In the genomic region with DNA sequence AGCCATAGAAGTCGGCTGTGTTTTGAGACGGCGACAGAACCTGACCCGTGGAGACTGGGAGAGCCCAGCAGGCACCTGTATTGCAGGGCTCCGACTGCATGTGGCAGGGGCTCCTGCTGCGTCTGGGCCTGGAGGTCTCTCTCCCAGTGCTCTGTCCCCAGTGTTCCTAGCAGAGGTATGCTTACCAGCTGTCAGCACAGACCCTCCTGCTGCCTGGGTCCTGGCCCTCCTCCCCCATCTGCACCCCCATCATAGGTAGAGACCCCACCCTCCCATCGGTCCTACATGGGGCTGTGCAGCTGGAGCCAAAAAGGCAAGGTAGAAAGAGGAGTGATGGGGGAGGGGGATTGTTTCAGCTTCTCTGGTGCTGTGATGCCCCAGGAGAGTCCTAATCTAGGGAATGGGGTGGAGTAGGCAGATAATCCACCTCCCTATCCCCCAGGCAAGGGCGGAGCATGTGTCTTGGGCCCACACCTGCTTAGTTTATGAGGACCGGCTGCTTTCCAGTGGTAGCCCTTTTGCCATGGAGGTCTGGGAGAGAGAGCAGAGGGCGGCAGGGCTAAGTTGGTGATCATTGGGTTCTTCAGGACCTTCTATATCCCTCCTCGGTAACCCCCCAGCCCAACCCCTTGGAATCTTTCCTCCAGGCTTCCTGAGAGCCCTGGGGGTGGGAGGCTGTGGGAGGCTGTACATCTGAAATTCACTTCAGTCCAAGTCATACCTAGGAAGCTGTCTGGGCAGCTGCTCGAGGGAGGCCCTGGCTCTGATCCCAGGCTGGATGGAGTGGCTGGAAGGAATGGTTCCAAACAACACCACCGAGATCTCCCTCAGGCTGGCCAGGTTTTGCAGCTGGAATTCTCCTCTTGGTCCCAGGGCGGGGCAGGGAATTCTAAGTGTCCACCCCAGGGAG, we compare ENCODE assay signal across 13 cellular contexts. TPM values are rescaled to one million over a fixed set of nuclear protein-coding genes. Genes with fewer than 3 reads are reported as not detected.
A peak's percentile ranks its signal among the peaks of the same experiment; 100 is the strongest.
DNase-seq lines count a peak whose midpoint lies in the region; ATAC-seq and TF ChIP-seq lines count a peak whose summit lies in the region.
"Had no signal": no experiment of that assay in that cellular context is flagged by ENCODE, and none has a peak within 500 bp of the region (broad histone marks: within the 10 kb centered on the region; RNA-seq: fewer than 3 reads in every experiment).

No MANE protein-coding gene starts in this region.

- CTCF ChIA-PET in activated CD8-positive, alpha-beta T cell treated with anti-CD3 and anti-CD28 coated beads for 36 hours (lab: Charles Lee) = interaction anchor here (1.2 kb wide), 1 partner anchor 69 kb away, joined by 3 read pairs; no protein-coding TSS in a partner anchor

- no peak for ATAC-seq in HG03432 (IDR thresholded peaks at IDR 0.05; ENCODE audit: unreplicated experiment)
- no peak for ATAC-seq in activated CD8-positive, alpha-beta T cell treated with anti-CD3 and anti-CD28 coated beads for 36 hours
- no peak for ATAC-seq in activated T-cell treated with anti-CD3 and anti-CD28 coated beads, Interleukin-2, amount 50 U/mL, for 72 hours (replicated peaks in 1 of 2)
- ATAC-seq: stimulated activated naive CD8-positive, alpha-beta T cell treated with anti-CD3 and anti-CD28 coated beads, Interleukin-15, Interleukin-2, amounts not matched to agents 100 U/mL and 50 U/mL, for 24 hours had no signal

- H3K9me3 Mint-ChIP-seq in chondrocyte (ENCODE audit: low read depth) = no peaks in the 10 kb centered on the region
- no peaks in the 10 kb centered on the region for H3K9me3 Mint-ChIP-seq in activated CD8-positive, alpha-beta T cell treated with anti-CD3 and anti-CD28 coated beads for 36 hours
- H3K9me3 Mint-ChIP-seq in activated T-cell treated with anti-CD3 and anti-CD28 coated beads, Interleukin-2, amount 50 U/mL, for 72 hours = no peaks in the 10 kb centered on the region
- H3K9me3 Mint-ChIP-seq: activated T-cell treated with anti-CD3 and anti-CD28 coated beads, Interleukin-2, amount 50 U/mL, for 24 hours; CD4-positive, CD25-positive, alpha-beta regulatory T cell had no signal

- no peaks in the 10 kb centered on the region for H3K36me3 Mint-ChIP-seq in chondrocyte (ENCODE audit: low read depth)
- H3K36me3 Mint-ChIP-seq in activated CD8-positive, alpha-beta T cell treated with anti-CD3 and anti-CD28 coated beads for 36 hours (ENCODE audit: low read depth) = no peaks in the 10 kb centered on the region
- H3K36me3 Mint-ChIP-seq in activated T-cell treated with anti-CD3 and anti-CD28 coated beads, Interleukin-2, amount 50 U/mL, for 72 hours (ENCODE audit: insufficient read depth in 2 of 2) = no peaks in the 10 kb centered on the region
- H3K36me3 Mint-ChIP-seq: CD4-positive, CD25-positive, alpha-beta regulatory T cell had no signal

- no peak for TF ChIP-seq CTCF in chondrocyte (IDR thresholded peaks at IDR 0.05)
- TF ChIP-seq CTCF in activated CD8-positive, alpha-beta T cell treated with anti-CD3 and anti-CD28 coated beads for 36 hours (IDR thresholded peaks at IDR 0.05) = no peak

- no peaks in the 10 kb centered on the region for H3K27me3 Mint-ChIP-seq in chondrocyte (ENCODE audit: low read depth)
- peaks cover 13% of the 10 kb centered on the region for H3K27me3 Mint-ChIP-seq in activated CD8-positive, alpha-beta T cell treated with anti-CD3 and anti-CD28 coated beads for 36 hours
- peaks cover 13% of the 10 kb centered on the region for H3K27me3 Mint-ChIP-seq in activated T-cell treated with anti-CD3 and anti-CD28 coated beads, Interleukin-2, amount 50 U/mL, for 72 hours (ENCODE audit: low read depth)

- DNase-seq in GM03348 (ENCODE audit: low spot score) = peak; percentile 79
- DNase-seq in NCI-H446 treated with DMSO at 0.1 percent for 48 hours (lab: John Stamatoyannopoulos, UW) = peak; percentile 30
- no peak for DNase-seq in chondrocyte (ENCODE audit: low spot score)
- DNase-seq in occipital lobe (lab: John Stamatoyannopoulos, UW) = peak; percentile 44
- DNase-seq in amygdala (lab: John Stamatoyannopoulos, UW) = no peak
- DNase-seq in activated CD8-positive, alpha-beta T cell treated with anti-CD3 and anti-CD28 coated beads for 36 hours = no peak
- DNase-seq in activated T-cell treated with anti-CD3 and anti-CD28 coated beads, Interleukin-2, amount 50 U/mL, for 72 hours = no peak
- DNase-seq: activated T-cell treated with anti-CD3 and anti-CD28 coated beads, Interleukin-2, amount 50 U/mL, for 24 hours; CD4-positive, CD25-positive, alpha-beta regulatory T cell; cerebellar nuclear complex; stimulated activated CD4-positive, alpha-beta T cell treated with anti-CD3 and anti-CD28 coated beads, Interleukin-2, amount 100 ng/mL, for 48 hours; stimulated activated naive CD8-positive, alpha-beta T cell treated with anti-CD3 and anti-CD28 coated beads, Interleukin-15, Interleukin-2, amounts not matched to agents 100 U/mL and 50 U/mL, for 24 hours had no signal

- H3K4me1 Mint-ChIP-seq in chondrocyte (ENCODE audit: low read depth) = peaks cover 12% of the 10 kb centered on the region
- H3K4me1 Mint-ChIP-seq in activated CD8-positive, alpha-beta T cell treated with anti-CD3 and anti-CD28 coated beads for 36 hours (ENCODE audit: low read depth) = peaks cover 12% of the 10 kb centered on the region
- H3K4me1 Mint-ChIP-seq in activated T-cell treated with anti-CD3 and anti-CD28 coated beads, Interleukin-2, amount 50 U/mL, for 72 hours (ENCODE audit: low read depth) = peaks cover 14% of the 10 kb centered on the region

- intact Hi-C loops in activated CD8-positive, alpha-beta T cell treated with anti-CD3 and anti-CD28 coated beads for 36 hours (cut with micrococcal nuclease) = no loop called here

- H3K4me3 Mint-ChIP-seq in chondrocyte (ENCODE audit: unreplicated experiment) = no peak overlapping the region
- H3K4me3 Mint-ChIP-seq in activated CD8-positive, alpha-beta T cell treated with anti-CD3 and anti-CD28 coated beads for 36 hours = no peak overlapping the region
- no peak overlapping the region for H3K4me3 Mint-ChIP-seq in activated T-cell treated with anti-CD3 and anti-CD28 coated beads, Interleukin-2, amount 50 U/mL, for 72 hours
- H3K4me3 Mint-ChIP-seq: activated T-cell treated with anti-CD3 and anti-CD28 coated beads, Interleukin-2, amount 50 U/mL, for 24 hours; CD4-positive, CD25-positive, alpha-beta regulatory T cell had no signal

- H3K27ac Mint-ChIP-seq in chondrocyte (ENCODE audit: unreplicated experiment) = peak overlapping the region; percentile 68
- no peak overlapping the region for H3K27ac Mint-ChIP-seq in activated CD8-positive, alpha-beta T cell treated with anti-CD3 and anti-CD28 coated beads for 36 hours
- no peak overlapping the region for H3K27ac Mint-ChIP-seq in activated T-cell treated with anti-CD3 and anti-CD28 coated beads, Interleukin-2, amount 50 U/mL, for 72 hours
- H3K27ac Mint-ChIP-seq: activated T-cell treated with anti-CD3 and anti-CD28 coated beads, Interleukin-2, amount 50 U/mL, for 24 hours; CD4-positive, CD25-positive, alpha-beta regulatory T cell had no signal

- POLR2A ChIA-PET in activated CD8-positive, alpha-beta T cell treated with anti-CD3 and anti-CD28 coated beads for 36 hours (lab: Charles Lee) = no interaction called here

RNA-seq across cellular contexts. Expression of gene SLC7A4, which starts 5.3 kb away (rescaled TPM):
- 0.22 to 0.28 TPM in 2 of 3 replicates, not detected in the other for total RNA-seq in chondrocyte
- total RNA-seq in occipital lobe = 1.4 TPM
- total RNA-seq in activated CD8-positive, alpha-beta T cell treated with anti-CD3 and anti-CD28 coated beads for 36 hours = not detected
- total RNA-seq in activated T-cell treated with anti-CD3 and anti-CD28 coated beads, Interleukin-2, amount 50 U/mL, for 72 hours = not detected
- total RNA-seq: CD4-positive, CD25-positive, alpha-beta regulatory T cell had no signal

RNA-seq across cellular contexts. Expression of gene P2RX6, which starts 12.1 kb away (rescaled TPM):
- total RNA-seq in chondrocyte (2.1 to 4.9 TPM (median 2.2 TPM) in 3 replicates), occipital lobe (not detected)
- total RNA-seq in activated CD8-positive, alpha-beta T cell treated with anti-CD3 and anti-CD28 coated beads for 36 hours = under 1 TPM; 0.22 to 0.25 TPM
- total RNA-seq in activated T-cell treated with anti-CD3 and anti-CD28 coated beads, Interleukin-2, amount 50 U/mL, for 72 hours = under 1 TPM; 0.29 to 0.30 TPM

RNA-seq across cellular contexts. Expression of gene LRRC74B, which starts 18.7 kb away (rescaled TPM):
- total RNA-seq in chondrocyte (not detected in 3 replicates), occipital lobe (not detected)
- not detected for total RNA-seq in activated CD8-positive, alpha-beta T cell treated with anti-CD3 and anti-CD28 coated beads for 36 hours
- not detected for total RNA-seq in activated T-cell treated with anti-CD3 and anti-CD28 coated beads, Interleukin-2, amount 50 U/mL, for 72 hours

RNA-seq across cellular contexts. Expression of gene THAP7, which starts 25.1 kb away (rescaled TPM):
- total RNA-seq in chondrocyte = 15.7 to 22.5 TPM (median 17.2 TPM) in 3 replicates
- total RNA-seq in occipital lobe = 21.8 TPM
- 10 to 100 TPM; 23.7 to 23.8 TPM for total RNA-seq in activated CD8-positive, alpha-beta T cell treated with anti-CD3 and anti-CD28 coated beads for 36 hours
- total RNA-seq in activated T-cell treated with anti-CD3 and anti-CD28 coated beads, Interleukin-2, amount 50 U/mL, for 72 hours = 10 to 100 TPM; 29.5 to 31.2 TPM

RNA-seq across cellular contexts. Expression of gene LZTR1, which starts 44.9 kb away (rescaled TPM):
- 86.4 to 103 TPM (median 87.0 TPM) in 3 replicates for total RNA-seq in chondrocyte
- total RNA-seq in occipital lobe = 49.3 TPM
- total RNA-seq in activated CD8-positive, alpha-beta T cell treated with anti-CD3 and anti-CD28 coated beads for 36 hours = 10 to 100 TPM; 29.1 to 34.5 TPM
- total RNA-seq in activated T-cell treated with anti-CD3 and anti-CD28 coated beads, Interleukin-2, amount 50 U/mL, for 72 hours = 10 to 100 TPM; 30.6 to 42.8 TPM

Comparison
In these comparisons a context has a peak if more than half of its experiments do, and no peak if none do; other contexts are left out.
1. DNase-seq: peak in GM03348 (single experiment), NCI-H446 treated with DMSO at 0.1 percent for 48 hours (single experiment) and occipital lobe (single experiment); none in chondrocyte (single experiment), amygdala (0 of 56), activated CD8-positive, alpha-beta T cell treated with anti-CD3 and anti-CD28 coated beads for 36 hours (single experiment) and activated T-cell treated with anti-CD3 and anti-CD28 coated beads, Interleukin-2, amount 50 U/mL, for 72 hours (0 of 2).